In the genomic region with DNA sequence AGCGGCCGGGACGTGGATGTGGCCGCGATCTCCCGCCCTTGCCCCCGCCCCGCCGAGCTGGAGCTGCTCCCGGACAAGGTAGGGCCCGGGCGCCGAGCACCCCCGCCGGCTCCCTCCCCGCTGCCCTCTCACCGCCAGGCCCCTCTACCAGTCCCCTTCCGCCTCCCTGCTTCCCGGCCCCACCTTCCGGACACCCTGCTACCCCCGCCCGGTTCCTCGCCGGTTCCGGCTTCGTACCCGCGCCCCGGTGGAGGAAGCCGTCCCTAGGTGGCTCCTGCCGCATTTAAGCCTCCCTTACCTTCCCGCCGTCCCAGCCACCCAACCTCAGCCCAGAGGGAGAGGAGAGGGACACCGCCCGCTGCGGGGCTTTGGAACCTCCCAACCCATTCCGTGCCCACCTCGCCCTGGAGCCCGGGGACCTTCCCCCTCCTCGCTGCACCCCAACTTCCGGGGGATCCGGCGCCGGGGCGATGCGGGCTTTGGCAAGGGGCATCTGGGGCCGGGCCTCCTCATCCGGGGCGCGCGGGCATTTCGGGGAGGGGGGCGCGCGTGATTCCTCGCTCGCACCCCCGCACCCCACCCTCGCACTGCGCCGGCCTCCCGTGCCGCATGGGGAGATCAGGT, we compare ENCODE assay signal across 8 cellular contexts. TPM values are rescaled to one million over a fixed set of nuclear protein-coding genes. Genes with fewer than 3 reads are reported as not detected.
DNase-seq lines count a peak whose midpoint lies in the region; ATAC-seq and TF ChIP-seq lines count a peak whose summit lies in the region.

No MANE protein-coding gene starts in this region.

- 1 to 2% methylated on average over 11 to 29 of the region's 63 CpGs for WGBS in thyroid gland, 2 donors

- no peaks in the 10 kb centered on the region for H3K27me3 ChIP-seq in thyroid gland

- H3K27ac ChIP-seq in thyroid gland, result peak overlapping the region; percentile 94 to 96 (median 96)

- no peaks in the 10 kb centered on the region for H3K27me3 Mint-ChIP-seq in activated T-helper 1 cell treated with anti-CD3 and anti-CD28 coated beads, Interleukin-12 subunit alpha, Interleukin-12 subunit beta, Interleukin-2, Interleukin-4 antibody, amounts not matched to agents 30 ng/mL and 10 ng/mL and 1 ng/mL, durations not matched to agents 14 hours and 24 hours and 36 hours (ENCODE audit: insufficient read depth)

- no peak for TF ChIP-seq POLR2A in thyroid gland (IDR thresholded peaks at IDR 0.05)

- no peaks in the 10 kb centered on the region for H3K9me3 Mint-ChIP-seq in activated T-helper 1 cell treated with anti-CD3 and anti-CD28 coated beads, Interleukin-12 subunit alpha, Interleukin-12 subunit beta, Interleukin-2, Interleukin-4 antibody, amounts not matched to agents 30 ng/mL and 10 ng/mL and 1 ng/mL, durations not matched to agents 14 hours and 24 hours and 36 hours

- H3K4me1 ChIP-seq in thyroid gland, result peaks cover 28 to 40% of the 10 kb centered on the region in 2 donors

- DNase-seq in NOMO-1 (lab: John Stamatoyannopoulos, UW; ENCODE audit: unreplicated experiment in 2 of 2) (peak; percentile 18 to 54), foreskin fibroblast (no peak), omental fat pad (ENCODE audit: low spot score) (no peak), thyroid gland (peak; percentile 72 to 80), AG20443 (ENCODE audit: low spot score) (no peak)
- peak; percentile 53 for DNase-seq in activated T-helper 1 cell treated with anti-CD3 and anti-CD28 coated beads, Interleukin-12 subunit alpha, Interleukin-12 subunit beta, Interleukin-2, Interleukin-4 antibody, amounts not matched to agents 30 ng/mL and 10 ng/mL and 1 ng/mL, durations not matched to agents 14 hours and 24 hours and 36 hours (ENCODE audit: low spot score)

- H3K9me3 ChIP-seq in thyroid gland, result no peaks in the 10 kb centered on the region

- no peak for TF ChIP-seq CTCF in foreskin fibroblast (IDR thresholded peaks at IDR 0.05; ENCODE audit: low read depth, low read length)
- TF ChIP-seq CTCF in omental fat pad (IDR thresholded peaks at IDR 0.05), result no peak
- TF ChIP-seq CTCF in thyroid gland (IDR thresholded peaks at IDR 0.05), result no peak

- ATAC-seq in GM18511 (IDR thresholded peaks at IDR 0.05; ENCODE audit: unreplicated experiment) (peak; percentile 24), HG02763 (IDR thresholded peaks at IDR 0.05; ENCODE audit: unreplicated experiment) (peak; percentile 12), omental fat pad (ENCODE audit: low FRiP score) (peak; percentile 67)

- peaks cover 43% of the 10 kb centered on the region for H3K4me1 Mint-ChIP-seq in activated T-helper 1 cell treated with anti-CD3 and anti-CD28 coated beads, Interleukin-12 subunit alpha, Interleukin-12 subunit beta, Interleukin-2, Interleukin-4 antibody, amounts not matched to agents 30 ng/mL and 10 ng/mL and 1 ng/mL, durations not matched to agents 14 hours and 24 hours and 36 hours (ENCODE audit: low read depth)

- H3K4me3 Mint-ChIP-seq in activated T-helper 1 cell treated with anti-CD3 and anti-CD28 coated beads, Interleukin-12 subunit alpha, Interleukin-12 subunit beta, Interleukin-2, Interleukin-4 antibody, amounts not matched to agents 30 ng/mL and 10 ng/mL and 1 ng/mL, durations not matched to agents 14 hours and 24 hours and 36 hours, result peak overlapping the region; percentile 87

- H3K36me3 ChIP-seq in thyroid gland, result no peaks in the 10 kb centered on the region

- H3K27ac Mint-ChIP-seq in activated T-helper 1 cell treated with anti-CD3 and anti-CD28 coated beads, Interleukin-12 subunit alpha, Interleukin-12 subunit beta, Interleukin-2, Interleukin-4 antibody, amounts not matched to agents 30 ng/mL and 10 ng/mL and 1 ng/mL, durations not matched to agents 14 hours and 24 hours and 36 hours, result peak overlapping the region; percentile 89

- intact Hi-C loops in activated T-helper 1 cell treated with anti-CD3 and anti-CD28 coated beads, Interleukin-12 subunit alpha, Interleukin-12 subunit beta, Interleukin-2, Interleukin-4 antibody, amounts not matched to agents 30 ng/mL and 10 ng/mL and 1 ng/mL, durations not matched to agents 14 hours and 24 hours and 36 hours (cut with micrococcal nuclease), result loop anchor here (1.0 to 5.0 kb wide), 6 partner anchors 289 to 1439 kb away; a partner anchor contains a TSS
- intact Hi-C loops in thyroid gland (cut with DNase I), result loop anchor here (5.0 to 10.0 kb wide), 4 partner anchors 98 to 282 kb away; no protein-coding TSS in a partner anchor

- H3K4me3 ChIP-seq in foreskin fibroblast (ENCODE audit: low read depth in 1 of 2, low read length in 2 of 2) (peak overlapping the region; percentile 80 to 82), thyroid gland (replicated peaks in 1 of 3) (peak overlapping the region; percentile 87 to 94 (median 92))

- peaks cover 7% of the 10 kb centered on the region for H3K36me3 Mint-ChIP-seq in activated T-helper 1 cell treated with anti-CD3 and anti-CD28 coated beads, Interleukin-12 subunit alpha, Interleukin-12 subunit beta, Interleukin-2, Interleukin-4 antibody, amounts not matched to agents 30 ng/mL and 10 ng/mL and 1 ng/mL, durations not matched to agents 14 hours and 24 hours and 36 hours (ENCODE audit: low read depth)

RNA-seq across cellular contexts. Expression of a gene that starts 0.5 kb away (rescaled TPM):
- total RNA-seq in activated T-helper 1 cell treated with anti-CD3 and anti-CD28 coated beads, Interleukin-12 subunit alpha, Interleukin-12 subunit beta, Interleukin-2, Interleukin-4 antibody, amounts not matched to agents 30 ng/mL and 10 ng/mL and 1 ng/mL, durations not matched to agents 14 hours and 24 hours and 36 hours, result 32.8 and 37.3 TPM in 2 replicates
- total RNA-seq in omental fat pad (10 to 100 TPM; 16.6 to 29.4 (median 24.0) TPM), thyroid gland (10 to 100 TPM; 18.9 to 37.1 (median 27.3) TPM)

Comparison
In these comparisons a context has a peak if more than half of its experiments do, and no peak if none do; other contexts are left out.
1. ATAC-seq: peak in every context shown above with its lines; median percentile 67 in omental fat pad; 24 in GM18511; 12 in HG02763.
2. DNase-seq: peak in NOMO-1 (2 of 2), activated T-helper 1 cell treated with anti-CD3 and anti-CD28 coated beads, Interleukin-12 subunit alpha, Interleukin-12 subunit beta, Interleukin-2, Interleukin-4 antibody, amounts not matched to agents 30 ng/mL and 10 ng/mL and 1 ng/mL, durations not matched to agents 14 hours and 24 hours and 36 hours (single experiment) and thyroid gland (2 of 2); none in foreskin fibroblast (0 of 2), omental fat pad (single experiment) and AG20443 (single experiment).